Comparison of ENCODE assay signal across 1 cellular context in genomic region chr16:70653809-70654771, GRCh38.
TF ChIP-seq lines count a peak whose summit lies in the region.

No MANE protein-coding gene starts in this region.

TF ChIP-seq in HepG2, 621 proteins besides CTCF, POLR2A, EP300 and RAD21 (continued from another document):
- TF ChIP-seq ZFP90 (CRISPR knock-in tag; IDR thresholded peaks at IDR 0.05; ENCODE audit: borderline replicate concordance): peak; percentile 84; the same call in 1 of the 2 replicates
- TF ChIP-seq CSRNP1 (CRISPR knock-in tag; IDR thresholded peaks at IDR 0.05): no peak
